1 cellular context compared by ENCODE assay signal in genomic region chr3:181859518-181859917, GRCh38.
TF ChIP-seq lines count a peak whose summit lies in the region.

No MANE protein-coding gene starts in this region.

TF ChIP-seq in GM23338, 12 proteins besides CTCF, POLR2A, EP300 and RAD21 (continued from another document):
- TF ChIP-seq ZNF462 (CRISPR knock-in tag; IDR thresholded peaks at IDR 0.05) (0 out of 2 replicates have a peak, but pooled peaks have one; percentile 15), EZH2phosphoT487 (IDR thresholded peaks at IDR 0.05; ENCODE audit: unreplicated experiment) (no peak)
